ENCODE assay signal across 9 cellular contexts in the genomic region with DNA sequence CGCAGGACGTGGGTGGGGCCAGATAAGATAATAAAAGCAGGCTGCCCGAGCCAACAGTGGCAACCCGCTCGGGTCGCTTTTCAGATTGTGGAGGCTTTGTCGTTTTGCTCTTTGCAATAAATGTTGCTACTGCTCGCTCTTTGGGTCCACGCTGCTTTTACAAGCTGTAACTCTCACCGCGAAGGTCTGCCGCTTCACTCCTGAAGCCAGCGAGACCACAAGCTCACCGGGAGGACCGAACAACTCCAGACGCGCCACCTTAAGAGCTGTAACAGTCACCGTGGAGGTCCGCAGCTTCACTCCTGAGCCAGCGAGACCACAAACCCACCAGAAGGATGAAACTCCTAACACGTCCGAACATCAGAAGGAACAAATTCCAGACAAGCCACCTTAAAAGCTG.
"Had no signal": no experiment of that assay in that cellular context is flagged by ENCODE, and none has a peak within 500 bp of the region (broad histone marks: within the 10 kb centered on the region; RNA-seq: fewer than 3 reads in every experiment).

No MANE protein-coding gene starts in this region.

- DNase-seq: GOT3, H9, HCEC 1CT, KBM-7 had no signal

- H3K9me3 Mint-ChIP-seq: H9 had no signal

- H3K4me2 ChIP-seq: KMS-11 had no signal

- H3K27ac Mint-ChIP-seq: H9, IgD-negative memory B cell had no signal

- FAIRE-seq: H54, HepG2 had no signal

- H3K9ac ChIP-seq: KMS-11 had no signal

- ATAC-seq: HepG2 had no signal

- H3K27me3 Mint-ChIP-seq: IgD-negative memory B cell had no signal

- H3K27ac ChIP-seq: HL-60, KMS-11 had no signal

- H3K36me3 Mint-ChIP-seq: IgD-negative memory B cell had no signal

- H3K4me1 Mint-ChIP-seq: H9, IgD-negative memory B cell had no signal

- H3K4me3 Mint-ChIP-seq: H9 had no signal
